1 cellular context compared by ENCODE assay signal in genomic region chr7:90706067-90706716, GRCh38.
TF ChIP-seq lines count a peak whose summit lies in the region.

No MANE protein-coding gene starts in this region.

TF ChIP-seq in GM23338, 12 proteins besides CTCF, POLR2A, EP300 and RAD21 (continued from another document):
- TF ChIP-seq ZNF462 (CRISPR knock-in tag; IDR thresholded peaks at IDR 0.05) = no peak
- no peak for TF ChIP-seq POLR2AphosphoS5 (IDR thresholded peaks at IDR 0.05; ENCODE audit: low read depth)
- no peak for TF ChIP-seq JUNB (IDR thresholded peaks at IDR 0.05; ENCODE audit: unreplicated experiment)
- no peak for TF ChIP-seq NANOG (IDR thresholded peaks at IDR 0.05; ENCODE audit: borderline replicate concordance)
- no peak for TF ChIP-seq CREB1 (CRISPR knock-in tag; IDR thresholded peaks at IDR 0.05; ENCODE audit: low read depth)
- no peak for TF ChIP-seq EZH2 (IDR thresholded peaks at IDR 0.05; ENCODE audit: low read depth, unreplicated experiment)
- TF ChIP-seq ZNF331 (CRISPR knock-in tag; IDR thresholded peaks at IDR 0.05; ENCODE audit: low read depth) = no peak
